1 cellular context compared by ENCODE assay signal in the genomic region with DNA sequence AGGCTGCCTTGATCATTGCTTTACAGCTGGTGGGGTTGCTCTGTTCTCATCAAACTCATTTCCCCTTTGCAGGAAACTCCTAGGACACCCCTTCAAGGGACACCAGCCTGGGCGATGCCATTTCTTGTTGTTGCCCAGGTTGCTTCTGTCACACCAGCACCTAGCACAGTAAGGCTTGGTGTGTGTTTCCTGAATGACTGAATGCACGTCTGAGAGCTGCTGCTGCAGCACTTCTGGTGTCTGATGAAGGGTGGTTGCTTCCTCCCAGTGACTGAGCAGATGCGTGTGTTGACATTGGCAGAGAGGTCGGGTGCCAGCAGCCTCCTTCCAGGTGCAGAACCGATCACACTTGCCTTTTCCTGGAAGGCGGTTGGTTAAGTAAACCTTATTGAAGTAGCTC.
TF ChIP-seq lines count a peak whose summit lies in the region.

No MANE protein-coding gene starts in this region.

TF ChIP-seq in IMR-90, 13 proteins besides CTCF, POLR2A, EP300 and RAD21:
- no peak for TF ChIP-seq RFX5 (IDR thresholded peaks at IDR 0.05; ENCODE audit: low read depth, low read length)
- TF ChIP-seq SMC3 (IDR thresholded peaks at IDR 0.05; ENCODE audit: low read depth, low read length), result no peak
- no peak for TF ChIP-seq MAZ (IDR thresholded peaks at IDR 0.05; ENCODE audit: borderline replicate concordance, low read depth, low read length)
- TF ChIP-seq CHD1 (IDR thresholded peaks at IDR 0.05; ENCODE audit: low read depth, low read length), result no peak
- no peak for TF ChIP-seq FOS (IDR thresholded peaks at IDR 0.05; ENCODE audit: low read depth, low read length)
- TF ChIP-seq MAFK (IDR thresholded peaks at IDR 0.05; ENCODE audit: low read depth, low read length), result no peak
- TF ChIP-seq, protein P1, sequence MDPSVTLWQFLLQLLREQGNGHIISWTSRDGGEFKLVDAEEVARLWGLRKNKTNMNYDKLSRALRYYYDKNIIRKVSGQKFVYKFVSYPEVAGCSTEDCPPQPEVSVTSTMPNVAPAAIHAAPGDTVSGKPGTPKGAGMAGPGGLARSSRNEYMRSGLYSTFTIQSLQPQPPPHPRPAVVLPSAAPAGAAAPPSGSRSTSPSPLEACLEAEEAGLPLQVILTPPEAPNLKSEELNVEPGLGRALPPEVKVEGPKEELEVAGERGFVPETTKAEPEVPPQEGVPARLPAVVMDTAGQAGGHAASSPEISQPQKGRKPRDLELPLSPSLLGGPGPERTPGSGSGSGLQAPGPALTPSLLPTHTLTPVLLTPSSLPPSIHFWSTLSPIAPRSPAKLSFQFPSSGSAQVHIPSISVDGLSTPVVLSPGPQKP (IDR thresholded peaks at IDR 0.05; ENCODE audit: borderline replicate concordance, low read depth, low read length), result no peak
- TF ChIP-seq NFE2L2 (IDR thresholded peaks at IDR 0.05; ENCODE audit: low read depth, low read length), result no peak
- TF ChIP-seq, protein P2, sequence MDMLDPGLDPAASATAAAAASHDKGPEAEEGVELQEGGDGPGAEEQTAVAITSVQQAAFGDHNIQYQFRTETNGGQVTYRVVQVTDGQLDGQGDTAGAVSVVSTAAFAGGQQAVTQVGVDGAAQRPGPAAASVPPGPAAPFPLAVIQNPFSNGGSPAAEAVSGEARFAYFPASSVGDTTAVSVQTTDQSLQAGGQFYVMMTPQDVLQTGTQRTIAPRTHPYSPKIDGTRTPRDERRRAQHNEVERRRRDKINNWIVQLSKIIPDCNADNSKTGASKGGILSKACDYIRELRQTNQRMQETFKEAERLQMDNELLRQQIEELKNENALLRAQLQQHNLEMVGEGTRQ (IDR thresholded peaks at IDR 0.05; ENCODE audit: low read depth, low read length), result no peak
